ENCODE assay signal across 8 cellular contexts in genomic region chr1:43171876-43172531, GRCh38. TPM values are rescaled to one million over a fixed set of nuclear protein-coding genes. Genes with fewer than 3 reads are reported as not detected.
DNase-seq lines count a peak whose midpoint lies in the region; ATAC-seq and TF ChIP-seq lines count a peak whose summit lies in the region.

Gene CFAP57, plus strand, starts transcription at chr1:43172330. Its CDS starts 424 bp downstream, at chr1:43172754.
Gene EBNA1BP2, minus strand, starts transcription at chr1:43172290. Its CDS starts 172 bp downstream, at chr1:43172118.

- whole genome bisulfite sequencing in SK-N-SH (ENCODE audit: low lambda C conversion rate), result 1% methylated on average over 13 of the region's 45 CpGs
- 0% methylated on average over 41 to 45 of the region's 45 CpGs for WGBS in ovary, 3 donors
- WGBS in thyroid gland, 2 donors, result 0% methylated on average over 21 to 35 of the region's 45 CpGs

- no peaks in the 10 kb centered on the region for H3K9me2 ChIP-seq in SK-N-SH

- peak within 1 kb of the TSS; percentile 61 to 62; a peak in 2 of 4 replicates for H3K27ac ChIP-seq in SK-N-SH (ENCODE audit: low read depth in 2 of 2, low read length in 1 of 2)
- H3K27ac ChIP-seq in ovary, result no peak within 1 kb of the TSS
- H3K27ac ChIP-seq in thyroid gland, result peak within 1 kb of the TSS in 1 of 3 donors; percentile 43

- intact Hi-C loops in Right ventricle myocardium superior (cut with DNase I) (no loop called here), ovary (cut with DNase I) (no loop called here), thyroid gland (cut with DNase I) (no loop called here)

- no peaks in the 10 kb centered on the region for H3K9me3 ChIP-seq in SK-N-SH
- H3K9me3 ChIP-seq in ovary, result no peaks in the 10 kb centered on the region
- H3K9me3 ChIP-seq in thyroid gland, result no peaks in the 10 kb centered on the region

- peaks cover 0 to 3% of the 10 kb centered on the region in 2 donors for H3K9me3 Mint-ChIP-seq in activated naive CD4-positive, alpha-beta T cell treated with anti-CD3 and anti-CD28 coated beads, Interleukin-2, amount 50 U/mL, for 72 hours

- peaks cover 5 to 7% of the 10 kb centered on the region in 2 experiments; a peak in 2 of 4 replicates for H3K4me1 ChIP-seq in SK-N-SH (ENCODE audit: control insufficient read depth in 1 of 2, insufficient read depth in 2 of 2, low read depth in 1 of 2, low read length in 1 of 2)
- H3K4me1 ChIP-seq in ovary (ENCODE audit: insufficient read depth), result peaks cover 2% of the 10 kb centered on the region
- peaks cover 9 to 12% of the 10 kb centered on the region in 2 donors for H3K4me1 ChIP-seq in thyroid gland

- TF ChIP-seq POLR2A in GM10847 (IDR thresholded peaks at IDR 0.05; ENCODE audit: extremely low read depth, insufficient read length), result peak; percentile 84
- no peak for TF ChIP-seq POLR2A in ovary (IDR thresholded peaks at IDR 0.05)
- TF ChIP-seq POLR2A in thyroid gland (IDR thresholded peaks at IDR 0.05), result no peak

- TF ChIP-seq EP300 in SK-N-SH (IDR thresholded peaks at IDR 0.05; ENCODE audit: borderline replicate concordance in 1 of 2, low read depth in 1 of 2, low read length in 1 of 2) (no peak), ovary (IDR thresholded peaks at IDR 0.05) (no peak)

- peaks cover 16 to 19% of the 10 kb centered on the region in 2 donors for H3K36me3 Mint-ChIP-seq in activated naive CD4-positive, alpha-beta T cell treated with anti-CD3 and anti-CD28 coated beads, Interleukin-2, amount 50 U/mL, for 72 hours

- peak within 1 kb of the TSS; percentile 91 for H3K4me2 ChIP-seq in SK-N-SH

- H2AFZ ChIP-seq in SK-N-SH (ENCODE audit: low read depth), result peak within 1 kb of the TSS; percentile 65; the same call in 1 of the 2 replicates

- peak within 1 kb of the TSS; percentile 73 for H3K9ac ChIP-seq in SK-N-SH

- peaks cover 36 to 37% of the 10 kb centered on the region in 2 experiments for H3K36me3 ChIP-seq in SK-N-SH (replicated peaks in 1 of 2; ENCODE audit: control insufficient read depth in 1 of 2, insufficient read depth in 2 of 2, low read length in 1 of 2)
- H3K36me3 ChIP-seq in ovary, result no peaks in the 10 kb centered on the region
- H3K36me3 ChIP-seq in thyroid gland, result peaks cover 20 to 27% of the 10 kb centered on the region in 2 donors

- peak within 1 kb of the TSS; percentile 83 to 100 for H3K4me3 ChIP-seq in SK-N-SH (ENCODE audit: low read depth in 2 of 2, low read length in 1 of 2)
- peak within 1 kb of the TSS; percentile 88 for H3K4me3 ChIP-seq in ovary
- H3K4me3 ChIP-seq in thyroid gland (replicated peaks in 1 of 3), result peak within 1 kb of the TSS; percentile 64 to 97 (median 72)

- peak; percentile 95 for ATAC-seq in HG02642 (IDR thresholded peaks at IDR 0.05; ENCODE audit: poor library complexity, unreplicated experiment)
- peak; percentile 91 to 94 for ATAC-seq in activated naive CD4-positive, alpha-beta T cell treated with anti-CD3 and anti-CD28 coated beads, Interleukin-2, amount 50 U/mL, for 72 hours
- peak; percentile 97 for ATAC-seq in Right ventricle myocardium superior (ENCODE audit: poor library complexity)

- peaks cover 34% of the 10 kb centered on the region for H3K79me2 ChIP-seq in SK-N-SH (ENCODE audit: insufficient read depth)

- peak within 1 kb of the TSS; percentile 91 to 97 for H3K27ac Mint-ChIP-seq in activated naive CD4-positive, alpha-beta T cell treated with anti-CD3 and anti-CD28 coated beads, Interleukin-2, amount 50 U/mL, for 72 hours

- no peak for TF ChIP-seq RAD21 in SK-N-SH (IDR thresholded peaks at IDR 0.05; ENCODE audit: low read length)

- POLR2A ChIA-PET in SK-N-SH (lab: Yijun Ruan, JAX), result interaction anchor here (0.7 to 1.5 kb wide), 2 partner anchors 26 to 197 kb away, joined by 3 to 6 read pairs; no protein-coding TSS in a partner anchor

- CTCF ChIA-PET in SK-N-SH (lab: Yijun Ruan, JAX), result interaction anchor here (0.7 to 1.3 kb wide), 3 partner anchors 20 to 259 kb away, joined by 3 to 4 read pairs (median 3); no protein-coding TSS in a partner anchor

- DNase-seq in NCI-H1092 treated with DMSO at 0.1 percent for 48 hours (lab: John Stamatoyannopoulos, UW) (peak; percentile 92), SK-N-SH (peak; percentile 88), Right ventricle myocardium superior (peak; percentile 92), ovary (peak; percentile 87 to 92 (median 91)), thyroid gland (peak; percentile 88 to 90)
- peak; percentile 86 to 94 for DNase-seq in activated naive CD4-positive, alpha-beta T cell treated with anti-CD3 and anti-CD28 coated beads, Interleukin-2, amount 50 U/mL, for 72 hours (ENCODE audit: low spot score in 2 of 2)

- H4K20me1 ChIP-seq in SK-N-SH (ENCODE audit: insufficient read depth), result no peaks in the 10 kb centered on the region; the same call in 1 of the 2 replicates

- no peaks in the 10 kb centered on the region for H3F3A ChIP-seq in SK-N-SH (replicated peaks; ENCODE audit: insufficient read depth)

- H3K27me3 ChIP-seq in SK-N-SH (ENCODE audit: insufficient read depth) (no peaks in the 10 kb centered on the region; the same call in 1 of the 2 replicates), ovary (no peaks in the 10 kb centered on the region), thyroid gland (no peaks in the 10 kb centered on the region)

- TF ChIP-seq CTCF in SK-N-SH (IDR thresholded peaks at IDR 0.05), result no peak
- no peak for TF ChIP-seq CTCF in ovary (IDR thresholded peaks at IDR 0.05)
- TF ChIP-seq CTCF in thyroid gland (IDR thresholded peaks at IDR 0.05), result no peak

TF ChIP-seq in SK-N-SH, 30 proteins besides CTCF, POLR2A, EP300 and RAD21 (continues in another document):
- TF ChIP-seq SIN3A (IDR thresholded peaks at IDR 0.05; ENCODE audit: borderline replicate concordance, low read depth, low read length) (peak; percentile 95; the same call in 1 of the 2 replicates), NFIC (IDR thresholded peaks at IDR 0.05; ENCODE audit: borderline replicate concordance) (no peak), REST (IDR thresholded peaks at IDR 0.05; ENCODE audit: low read depth, low read length) (no peak), MAX (IDR thresholded peaks at IDR 0.05; ENCODE audit: low read depth) (peak; percentile 99), MXI1 (IDR thresholded peaks at IDR 0.05; ENCODE audit: low read depth, low read length) (peak; percentile 100), CHD2 (IDR thresholded peaks at IDR 0.05; ENCODE audit: low read length, partially characterized antibody) (peak; percentile 45), POLR2AphosphoS5 (IDR thresholded peaks at IDR 0.05; ENCODE audit: low read depth, low read length) (peak; percentile 85), TAF1 (IDR thresholded peaks at IDR 0.05; ENCODE audit: borderline replicate concordance, low read depth, low read length) (peak; percentile 69), YY1 (IDR thresholded peaks at IDR 0.05; ENCODE audit: low read depth) (no peak), ELF1 (IDR thresholded peaks at IDR 0.05) (peak; percentile 93), GABPA (IDR thresholded peaks at IDR 0.05; ENCODE audit: low read depth) (peak; percentile 96), FOXJ3 (CRISPR knock-in tag; IDR thresholded peaks at IDR 0.05) (no peak), RFX5 (IDR thresholded peaks at IDR 0.05; ENCODE audit: low read length) (no peak), NRF1 (IDR thresholded peaks at IDR 0.05; ENCODE audit: low read depth, low read length) (no peak), FOXM1 (IDR thresholded peaks at IDR 0.05; ENCODE audit: low read depth) (no peak)

RNA-seq across cellular contexts. Expression of gene CFAP57, which starts in this region (rescaled TPM):
- polyA plus RNA-seq in SK-N-SH (2012; rRNA removed), result 0.36 and 0.60 TPM in 2 replicates
- 0.42 and 0.44 TPM in 2 replicates for polyA plus RNA-seq in SK-N-SH (2012; cell fraction: cytosol; rRNA removed)
- polyA plus RNA-seq in SK-N-SH (2012; cell fraction: nucleus; rRNA removed), result 1.2 TPM in 2 replicates
- total RNA-seq in activated naive CD4-positive, alpha-beta T cell treated with anti-CD3 and anti-CD28 coated beads, Interleukin-2, amount 50 U/mL, for 72 hours, result under 1 TPM; 0.37 to 0.61 TPM
- total RNA-seq in Right ventricle myocardium superior, result not detected
- total RNA-seq in ovary, result 10 to 100 TPM in 1 of 7 donors, 1 to 10 TPM in 2, under 1 TPM in 4; 0.13 to 13.2 (median 0.97) TPM
- polyA plus RNA-seq in ovary, result under 1 TPM; 0.18 to 0.40 TPM
- 1 to 10 TPM; 2.1 to 5.6 (median 4.1) TPM for total RNA-seq in thyroid gland

RNA-seq across cellular contexts. Expression of gene EBNA1BP2, which starts in this region (rescaled TPM):
- polyA plus RNA-seq in SK-N-SH (2012; rRNA removed) (134 and 146 TPM in 2 replicates), ovary (10 to 100 TPM; 38.5 to 59.7 TPM)
- polyA plus RNA-seq in SK-N-SH (2012; cell fraction: cytosol; rRNA removed), result 145 and 150 TPM in 2 replicates
- 110 and 125 TPM in 2 replicates for polyA plus RNA-seq in SK-N-SH (2012; cell fraction: nucleus; rRNA removed)
- total RNA-seq in activated naive CD4-positive, alpha-beta T cell treated with anti-CD3 and anti-CD28 coated beads, Interleukin-2, amount 50 U/mL, for 72 hours, result 10 to 100 TPM; 50.2 to 83.4 TPM
- total RNA-seq in Right ventricle myocardium superior (28.4 TPM), ovary (10 to 100 TPM; 22.1 to 49.3 (median 38.5) TPM), thyroid gland (10 to 100 TPM; 37.1 to 67.6 (median 53.2) TPM)

Comparison
In these comparisons a context has a peak if more than half of its experiments do, and no peak if none do; other contexts are left out.
1. H3K27ac ChIP-seq: peak in SK-N-SH (2 of 2); none in ovary (0 of 2).
2. Peak in every context shown above with its lines, with median percentiles within 50 percentile points of each other: ATAC-seq, DNase-seq and H3K4me3 ChIP-seq.